Comparison of ENCODE assay signal across 8 cellular contexts in the genomic region with DNA sequence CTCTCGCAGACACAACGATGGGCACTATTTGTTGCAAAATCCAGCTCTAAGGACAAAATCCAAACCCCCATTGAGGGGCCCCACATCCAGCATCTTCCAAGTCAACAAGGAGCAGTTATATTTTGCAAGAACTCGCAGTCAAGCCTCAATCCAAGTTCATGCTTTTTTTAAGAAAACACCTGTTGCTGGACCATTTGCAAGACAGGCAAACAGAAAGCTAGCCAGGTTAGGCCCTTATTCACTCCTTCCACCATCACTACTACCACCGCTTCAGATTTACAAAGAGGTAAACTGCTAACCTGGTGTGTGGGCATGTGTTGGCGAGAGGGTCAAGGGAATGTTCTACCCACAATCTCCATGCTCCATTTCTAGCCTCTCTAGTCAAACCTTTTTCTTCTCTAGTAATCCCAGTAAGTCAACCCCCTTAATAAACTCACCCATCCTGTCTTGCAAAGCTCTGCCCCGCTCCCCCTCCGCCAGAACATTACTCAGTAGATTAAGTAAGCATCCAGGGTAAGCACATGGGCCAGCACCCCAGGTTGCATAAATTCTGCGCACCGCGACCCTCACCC. TPM values are rescaled to one million over a fixed set of nuclear protein-coding genes. Genes with fewer than 3 reads are reported as not detected.
DNase-seq lines count a peak whose midpoint lies in the region; ATAC-seq lines count a peak whose summit lies in the region.

No MANE protein-coding gene starts in this region.

- peaks cover 0 to 13% (median 0%) of the 10 kb centered on the region in 3 donors for H3K36me3 Mint-ChIP-seq in naive thymus-derived CD8-positive, alpha-beta T cell

- H3K27ac ChIP-seq in BLaER1 treated with 17β-estradiol and CSF1 and Interleukin-3, amounts not matched to agents 10 nM and 100 nM, result peak overlapping the region; percentile 70 to 86 (median 82)
- H3K27ac ChIP-seq in cingulate gyrus (ENCODE audit: low read depth, low read length), result peak overlapping the region; percentile 35

- peaks cover 0 to 14% (median 0%) of the 10 kb centered on the region in 11 experiments; a peak in 4 of 22 replicates for H4K20me1 ChIP-seq in BLaER1 treated with 17β-estradiol and CSF1 and Interleukin-3, amounts not matched to agents 10 nM and 100 nM

- peak overlapping the region; percentile 82 to 97 (median 88) for H3K4me3 Mint-ChIP-seq in naive thymus-derived CD8-positive, alpha-beta T cell

- peak overlapping the region; percentile 90 to 97 (median 93) for H3K4me2 ChIP-seq in BLaER1 treated with 17β-estradiol and CSF1 and Interleukin-3, amounts not matched to agents 10 nM and 100 nM

- peak overlapping the region; percentile 80 to 92 (median 88) for H3K9ac ChIP-seq in BLaER1 treated with 17β-estradiol and CSF1 and Interleukin-3, amounts not matched to agents 10 nM and 100 nM

- ATAC-seq in naive thymus-derived CD8-positive, alpha-beta T cell, result no peak
- ATAC-seq in GM21529 (IDR thresholded peaks at IDR 0.05; ENCODE audit: unreplicated experiment), result no peak
- no peak for ATAC-seq in HG02885 (IDR thresholded peaks at IDR 0.05; ENCODE audit: poor library complexity, unreplicated experiment)

- POLR2A ChIA-PET in naive thymus-derived CD8-positive, alpha-beta T cell (lab: Charles Lee), result interaction anchor here (2.6 kb wide), 1 partner anchor 277 kb away, joined by 9 read pairs; no protein-coding TSS in a partner anchor

- no peaks in the 10 kb centered on the region for H3K9me3 Mint-ChIP-seq in naive thymus-derived CD8-positive, alpha-beta T cell

- H3K36me3 ChIP-seq in BLaER1 treated with 17β-estradiol and CSF1 and Interleukin-3, amounts not matched to agents 10 nM and 100 nM, result peaks cover 0 to 15% (median 0%) of the 10 kb centered on the region in 11 experiments; a peak in 6 of 22 replicates

- peak overlapping the region; percentile 77 to 95 (median 89) for H3K4me3 ChIP-seq in BLaER1 treated with 17β-estradiol and CSF1 and Interleukin-3, amounts not matched to agents 10 nM and 100 nM

- H3K4me1 Mint-ChIP-seq in naive thymus-derived CD8-positive, alpha-beta T cell, result peaks cover 28 to 47% (median 46%) of the 10 kb centered on the region in 4 donors

- H3K9me3 ChIP-seq in BLaER1 treated with 17β-estradiol and CSF1 and Interleukin-3, amounts not matched to agents 10 nM and 100 nM (replicated peaks in 1 of 11), result no peaks in the 10 kb centered on the region

- peak overlapping the region; percentile 53 to 96 (median 87) for H3K27ac Mint-ChIP-seq in naive thymus-derived CD8-positive, alpha-beta T cell

- peaks cover 11 to 21% (median 13%) of the 10 kb centered on the region in 10 experiments for H3K4me1 ChIP-seq in BLaER1 treated with 17β-estradiol and CSF1 and Interleukin-3, amounts not matched to agents 10 nM and 100 nM

- no peaks in the 10 kb centered on the region for H3K27me3 Mint-ChIP-seq in naive thymus-derived CD8-positive, alpha-beta T cell

- peak; percentile 8 for DNase-seq in LHCN-M2 (ENCODE audit: low read depth)
- DNase-seq in naive thymus-derived CD8-positive, alpha-beta T cell, result peak in 2 of 10 donors; percentile 1 to 18
- DNase-seq in kidney glomerular epithelial cell (lab: John Stamatoyannopoulos, UW), result no peak
- DNase-seq in UCSD-AML1 (lab: John Stamatoyannopoulos, UW; ENCODE audit: unreplicated experiment), result no peak

- H3K27me3 ChIP-seq in BLaER1 treated with 17β-estradiol and CSF1 and Interleukin-3, amounts not matched to agents 10 nM and 100 nM, result no peaks in the 10 kb centered on the region

RNA-seq across cellular contexts. Expression of a gene that starts 0.7 kb away (rescaled TPM):
- total RNA-seq in LHCN-M2 (2014; rRNA removed), result 59.7 and 59.8 TPM in 2 replicates
- polyA plus RNA-seq in LHCN-M2 (2012), result 66.2 TPM
- 10 to 100 TPM; 27.2 to 34.5 TPM for total RNA-seq in naive thymus-derived CD8-positive, alpha-beta T cell
- polyA plus RNA-seq in naive thymus-derived CD8-positive, alpha-beta T cell, result 10 to 100 TPM; 43.4 to 45.8 (median 43.6) TPM

RNA-seq across cellular contexts. Expression of a gene that starts 50.7 kb away (rescaled TPM):
- total RNA-seq in LHCN-M2 (2014; rRNA removed), result 124 and 143 TPM in 2 replicates
- 65.2 TPM for polyA plus RNA-seq in LHCN-M2 (2012)
- total RNA-seq in naive thymus-derived CD8-positive, alpha-beta T cell, result 100 to 1,000 TPM; 122 to 129 TPM
- 100 to 1,000 TPM in 1 of 3 donors, 10 to 100 TPM in 2; 62.2 to 103 (median 75.6) TPM for polyA plus RNA-seq in naive thymus-derived CD8-positive, alpha-beta T cell
